In genomic region chr7:102931757-102932156, GRCh38 we compare ENCODE assay signal across 28 cellular contexts. TPM values are rescaled to one million over a fixed set of nuclear protein-coding genes. Genes with fewer than 3 reads are reported as not detected.
A peak's percentile ranks its signal among the peaks of the same experiment; 100 is the strongest.
DNase-seq lines count a peak whose midpoint lies in the region; ATAC-seq, FAIRE-seq and TF ChIP-seq lines count a peak whose summit lies in the region.
"Had no signal": no experiment of that assay in that cellular context is flagged by ENCODE, and none has a peak within 500 bp of the region (broad histone marks: within the 10 kb centered on the region; RNA-seq: fewer than 3 reads in every experiment).

No MANE protein-coding gene starts in this region.

- no peak overlapping the region for H2BK5ac ChIP-seq in mesendoderm (ENCODE audit: low read length)

- no peak overlapping the region for H3K23ac ChIP-seq in mesendoderm (ENCODE audit: low read length)

- H3K36me3 ChIP-seq in PC-3 (ENCODE audit: low read depth, low read length) = no peaks in the 10 kb centered on the region
- H3K36me3 ChIP-seq in smooth muscle cell (ENCODE audit: low read depth) = no peaks in the 10 kb centered on the region
- H3K36me3 ChIP-seq in mesendoderm (ENCODE audit: control insufficient read depth, insufficient read depth, low read length) = no peaks in the 10 kb centered on the region
- H3K36me3 ChIP-seq: BE2C, BLaER1 had no signal

- H3K9me2 ChIP-seq in PC-3 (replicated peaks; ENCODE audit: low read length) = no peaks in the 10 kb centered on the region

- H2AFZ ChIP-seq in PC-3 (ENCODE audit: low read length) (no peak overlapping the region), smooth muscle cell (ENCODE audit: low read depth) (no peak overlapping the region)

- H4K8ac ChIP-seq in mesendoderm (ENCODE audit: low read depth, low read length) = no peak overlapping the region

- no peak overlapping the region for H4K5ac ChIP-seq in mesendoderm (ENCODE audit: low read length)

- no TSS peak for BruUV-seq in PC-3 (replicated peaks; lab: Mats Ljungman, UMichigan)

- no peak overlapping the region for H2BK15ac ChIP-seq in mesendoderm (replicated peaks; ENCODE audit: low read depth)

- H4K20me1 ChIP-seq in PC-3 (ENCODE audit: low read length) (no peaks in the 10 kb centered on the region), smooth muscle cell (ENCODE audit: low read depth) (no peaks in the 10 kb centered on the region)
- H4K20me1 ChIP-seq: BLaER1 had no signal

- no peak for FAIRE-seq in A549 (lab: Jason Lieb, UNC)
- FAIRE-seq: GM12878, GM12892, GM18507 had no signal

- H3K27ac ChIP-seq in A549 (no peak overlapping the region), PC-3 (ENCODE audit: low read length) (no peak overlapping the region), smooth muscle cell (ENCODE audit: low read depth) (peak overlapping the region; percentile 13), mesendoderm (ENCODE audit: low read depth, low read length) (no peak overlapping the region)
- H3K27ac ChIP-seq: BLaER1 had no signal

- POLR2A ChIA-PET in A549 (lab: Yijun Ruan, JAX) = no interaction called here
- POLR2A ChIA-PET in PC-3 (lab: Charles Lee; ENCODE audit: unreplicated experiment) = no interaction called here

- WGBS in A549 (ENCODE audit: missing lambda C conversion rate) = 46% methylated on average over 1 of the region's 1 CpG
- WGBS in smooth muscle cell (ENCODE audit: low lambda C conversion rate) = 88% methylated on average over 1 of the region's 1 CpG
- no CpG with 5 or more reads among the region's 1 CpG for WGBS in mesendoderm (ENCODE audit: extremely low coverage, insufficient coverage, low lambda C conversion rate)

- intact Hi-C loops in PC-3 (cut with micrococcal nuclease) = no loop called here
- intact Hi-C loops in left ventricle myocardium superior (cut with micrococcal nuclease) = loop anchor here (5.0 kb wide), 1 partner anchor 1136 kb away; no protein-coding TSS in a partner anchor

- H3K4me1 ChIP-seq in A549 (peaks cover 10% of the 10 kb centered on the region), PC-3 (ENCODE audit: insufficient read depth, low read length) (peaks cover 10% of the 10 kb centered on the region; the same call in 1 of the 2 replicates), smooth muscle cell (ENCODE audit: low read depth) (peaks cover 50% of the 10 kb centered on the region), mesendoderm (ENCODE audit: control insufficient read depth, low read depth, low read length) (peaks cover 11% of the 10 kb centered on the region)
- H3K4me1 ChIP-seq: BLaER1 had no signal

- TF ChIP-seq EP300 in A549 (IDR thresholded peaks at IDR 0.05) = no peak

- H3K9ac ChIP-seq in PC-3 (ENCODE audit: low read length) = no peak overlapping the region
- no peak overlapping the region for H3K9ac ChIP-seq in smooth muscle cell (ENCODE audit: low read depth)
- no peak overlapping the region for H3K9ac ChIP-seq in mesendoderm (ENCODE audit: low read length)
- H3K9ac ChIP-seq: BLaER1 had no signal

- H3K79me1 ChIP-seq in mesendoderm (ENCODE audit: low read length) = no peaks in the 10 kb centered on the region

- no peak overlapping the region for H3K4ac ChIP-seq in mesendoderm (ENCODE audit: low read depth, low read length)

- DNase-seq in A549 (ENCODE audit: low read depth in 1 of 2, low spot score in 1 of 2) (no peak), PC-3 (peak; percentile 23), smooth muscle cell (lab: John Stamatoyannopoulos, UW; ENCODE audit: unreplicated experiment) (no peak), superior temporal gyrus (ENCODE audit: extremely low spot score) (peak; percentile 9), left ventricle myocardium superior (no peak), SHP77 (lab: John Stamatoyannopoulos, UW) (no peak), mesendoderm (no peak)
- DNase-seq: 8988T; ACHN; BE2C; C1 segment of cervical spinal cord; CD4-positive, alpha-beta memory T cell; CD4-positive, CD25-positive, alpha-beta regulatory T cell; CD8-positive, alpha-beta memory T cell; COR-L47; DMS 273 treated with DMSO at 0.1 percent for 48 hours; DMS153; DMS53; DMS79; DND-41; EL; GDM1 had no signal

- no peaks in the 10 kb centered on the region for H3K9me3 ChIP-seq in A549
- H3K9me3 ChIP-seq in PC-3 (ENCODE audit: low read length) = no peaks in the 10 kb centered on the region
- no peaks in the 10 kb centered on the region for H3K9me3 ChIP-seq in smooth muscle cell (replicated peaks; ENCODE audit: low read depth)
- H3K9me3 ChIP-seq: BE2C, BLaER1 had no signal

- H3K27me3 ChIP-seq in PC-3 (ENCODE audit: low read length) = no peaks in the 10 kb centered on the region
- no peaks in the 10 kb centered on the region for H3K27me3 ChIP-seq in smooth muscle cell (ENCODE audit: low read depth)
- no peaks in the 10 kb centered on the region for H3K27me3 ChIP-seq in mesendoderm (ENCODE audit: insufficient read depth, low read length, poor library complexity)
- H3K27me3 ChIP-seq: BE2C, BLaER1 had no signal

- H3K4me3 ChIP-seq in A549 (no peak overlapping the region), PC-3 (ENCODE audit: low read length) (no peak overlapping the region), smooth muscle cell (no peak overlapping the region), mesendoderm (ENCODE audit: low read length) (no peak overlapping the region)
- H3K4me3 ChIP-seq: BLaER1, GM12878 had no signal

- ATAC-seq in A549 = no peak
- peak; percentile 84 for ATAC-seq in PC-3
- ATAC-seq in left ventricle myocardium superior = no peak
- no peak for ATAC-seq in HG02610 (IDR thresholded peaks at IDR 0.05; ENCODE audit: unreplicated experiment)
- ATAC-seq: GM12878 had no signal

- H3K56ac ChIP-seq in mesendoderm (ENCODE audit: low read length) = no peak overlapping the region

- no peaks in the 10 kb centered on the region for H3K79me2 ChIP-seq in PC-3 (ENCODE audit: low read length)
- no peaks in the 10 kb centered on the region for H3K79me2 ChIP-seq in smooth muscle cell (ENCODE audit: low read depth)
- H3K79me2 ChIP-seq in mesendoderm (ENCODE audit: control insufficient read depth, insufficient read depth, low read length) = no peaks in the 10 kb centered on the region

- H3K4me2 ChIP-seq in A549 (0 out of 3 replicates have a peak overlapping the region, but pooled peaks have one; percentile 7), PC-3 (ENCODE audit: low read length) (no peak overlapping the region), smooth muscle cell (no peak overlapping the region), mesendoderm (ENCODE audit: low read length) (no peak overlapping the region)
- H3K4me2 ChIP-seq: BLaER1 had no signal

- no peak overlapping the region for H2BK120ac ChIP-seq in mesendoderm (ENCODE audit: low read depth, low read length)

- TF ChIP-seq CTCF in A549 (IDR thresholded peaks at IDR 0.05) (no peak), PC-3 (conservative IDR thresholded peaks at IDR 0.05; ENCODE audit: low read depth, low read length) (no peak), smooth muscle cell (IDR thresholded peaks at IDR 0.05; ENCODE audit: borderline replicate concordance, insufficient read depth, poor library complexity, severe bottlenecking) (no peak)

- no peak overlapping the region for H3K18ac ChIP-seq in mesendoderm (ENCODE audit: low read length)

- CTCF ChIA-PET in A549 (lab: Yijun Ruan, JAX) = no interaction called here
- CTCF ChIA-PET in PC-3 (lab: Charles Lee) = no interaction called here

- H3F3A ChIP-seq in PC-3 (ENCODE audit: low read length, unreplicated experiment) = no peaks in the 10 kb centered on the region
- peaks cover 26% of the 10 kb centered on the region for H3F3A ChIP-seq in smooth muscle cell (ENCODE audit: low read depth)

- TF ChIP-seq POLR2A in A549 (IDR thresholded peaks at IDR 0.05; ENCODE audit: low read length) = no peak

- H2AK5ac ChIP-seq in mesendoderm (ENCODE audit: low read length) = no peak overlapping the region

- no peak for TF ChIP-seq RAD21 in A549 (conservative IDR thresholded peaks at IDR 0.05 in 1 of 2, IDR thresholded peaks at IDR 0.05 in 1 of 2)

TF ChIP-seq in A549, 52 proteins besides CTCF, POLR2A, EP300 and RAD21:
- TF ChIP-seq MAFK (IDR thresholded peaks at IDR 0.05; ENCODE audit: partially characterized antibody) = no peak
- no peak for TF ChIP-seq KDM1A (IDR thresholded peaks at IDR 0.05; ENCODE audit: low read depth)
- TF ChIP-seq NR3C1 (IDR thresholded peaks at IDR 0.05) = no peak
- TF ChIP-seq RFX5 (IDR thresholded peaks at IDR 0.05) = no peak
- TF ChIP-seq, protein P1, sequence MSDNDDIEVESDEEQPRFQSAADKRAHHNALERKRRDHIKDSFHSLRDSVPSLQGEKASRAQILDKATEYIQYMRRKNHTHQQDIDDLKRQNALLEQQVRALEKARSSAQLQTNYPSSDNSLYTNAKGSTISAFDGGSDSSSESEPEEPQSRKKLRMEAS (IDR thresholded peaks at IDR 0.05) = no peak
- TF ChIP-seq KDM5A (IDR thresholded peaks at IDR 0.05) = no peak
TF ChIP-seq in A549: peak in this region for 0.

RNA-seq across cellular contexts. Expression of gene LRRC17, which starts 19.0 kb away (rescaled TPM):
- polyA plus RNA-seq in A549 (2011; rRNA removed) (0.15 and 0.36 TPM in 2 replicates), A549 (2017; fragmentation: RNase III; extraction: RNeasy Plus Mini Kit Qiagen cat#74134 plus additional on column Dnase treatment) (0.05 to 0.17 TPM in 2 of 3 replicates, not detected in the other), smooth muscle cell (5.5 and 6.2 TPM in 2 replicates)
- polyA plus RNA-seq in A549 (2012; cell fraction: cytosol; rRNA removed) = 0.05 and 0.13 TPM in 2 replicates
- 0.10 and 0.15 TPM in 2 replicates for polyA plus RNA-seq in A549 (2012; cell fraction: nucleus; rRNA removed)
- polyA minus RNA-seq in A549 (2011; rRNA and poly(A)+ RNA removed) = 0.37 TPM in 1 of 2 replicates, not detected in the other
- total RNA-seq in PC-3 (2014; rRNA removed) (0.11 TPM in 1 of 2 replicates, not detected in the other), smooth muscle cell (14.7 and 23.0 TPM in 2 replicates), left ventricle myocardium superior (1.9 TPM)
- polyA plus RNA-seq in mesendoderm (2013, experiment 1 of 2) = 5.3 TPM
- 6.0 TPM for polyA plus RNA-seq in mesendoderm (2013, experiment 2 of 2)
- total RNA-seq: CD8-positive, alpha-beta memory T cell had no signal
- polyA plus RNA-seq: CD14-positive monocyte; CD8-positive, alpha-beta memory T cell had no signal

Comparison
In these comparisons a context has a peak if more than half of its experiments do, and no peak if none do; other contexts are left out.
1. DNase-seq: peak in PC-3 (single experiment) and superior temporal gyrus (single experiment); none in A549 (0 of 2), smooth muscle cell (single experiment), left ventricle myocardium superior (single experiment), SHP77 (0 of 2) and mesendoderm (single experiment).